ENCODE assay signal across 13 cellular contexts in genomic region chr15:27670481-27670880, GRCh38.
"Had no signal": no experiment of that assay in that cellular context is flagged by ENCODE, and none has a peak within 500 bp of the region (broad histone marks: within the 10 kb centered on the region; RNA-seq: fewer than 3 reads in every experiment).

No MANE protein-coding gene starts in this region.

- H3K9me3 ChIP-seq: esophagus squamous epithelium had no signal

- H3K4me3 ChIP-seq: cardiac muscle cell, esophagus squamous epithelium, left lung had no signal

- H3K27ac ChIP-seq: cardiac muscle cell, esophagus squamous epithelium, left lung had no signal

- H3K27ac Mint-ChIP-seq: activated CD8-positive, alpha-beta T cell treated with anti-CD3 and anti-CD28 coated beads, Interleukin-2, amount 10 ng/mL, durations not matched to agents 7 days and 5 days; memory B cell; natural killer cell treated with Interleukin-12 subunit alpha and Interleukin-12 subunit beta and Interleukin-15 and Interleukin-18, amount 100 ng/mL, for 72 hours; stimulated activated naive CD8-positive, alpha-beta T cell treated with anti-CD3 and anti-CD28 coated beads, Interleukin-15, amount 100 ng/mL, for 72 hours had no signal

- H3K4me1 ChIP-seq: esophagus squamous epithelium, left lung had no signal

- H3K4me1 Mint-ChIP-seq: memory B cell; stimulated activated naive CD8-positive, alpha-beta T cell treated with anti-CD3 and anti-CD28 coated beads, Interleukin-15, amount 100 ng/mL, for 72 hours had no signal

- H3K9me3 Mint-ChIP-seq: memory B cell; stimulated activated naive CD8-positive, alpha-beta T cell treated with anti-CD3 and anti-CD28 coated beads, Interleukin-15, amount 100 ng/mL, for 72 hours had no signal

- H3K27me3 ChIP-seq: cardiac muscle cell, esophagus squamous epithelium, left lung had no signal

- H3K36me3 Mint-ChIP-seq: memory B cell; natural killer cell treated with Interleukin-12 subunit alpha and Interleukin-12 subunit beta and Interleukin-15 and Interleukin-18, amount 100 ng/mL, for 72 hours had no signal

- H3K4me3 Mint-ChIP-seq: activated CD8-positive, alpha-beta T cell treated with anti-CD3 and anti-CD28 coated beads, Interleukin-2, amount 10 ng/mL, durations not matched to agents 7 days and 5 days; memory B cell; natural killer cell treated with Interleukin-12 subunit alpha and Interleukin-12 subunit beta and Interleukin-15 and Interleukin-18, amount 100 ng/mL, for 72 hours; stimulated activated naive CD8-positive, alpha-beta T cell treated with anti-CD3 and anti-CD28 coated beads, Interleukin-15, amount 100 ng/mL, for 72 hours had no signal

- H3K27me3 Mint-ChIP-seq: memory B cell; natural killer cell treated with Interleukin-12 subunit alpha and Interleukin-12 subunit beta and Interleukin-15 and Interleukin-18, amount 100 ng/mL, for 72 hours; stimulated activated naive CD8-positive, alpha-beta T cell treated with anti-CD3 and anti-CD28 coated beads, Interleukin-15, amount 100 ng/mL, for 72 hours had no signal

- DNase-seq: activated CD4-positive, alpha-beta T cell treated with anti-CD3 and anti-CD28 coated beads for 4 hours; activated CD8-positive, alpha-beta memory T cell treated with anti-CD3 and anti-CD28 coated beads, Interleukin-2, amount 50 U/mL, for 48 hours; activated CD8-positive, alpha-beta T cell treated with anti-CD3 and anti-CD28 coated beads, Interleukin-2, amount 10 ng/mL, durations not matched to agents 7 days and 5 days; activated naive CD4-positive, alpha-beta T cell; aorta; esophagus squamous epithelium; foreskin fibroblast; left lung; stimulated activated CD4-positive, alpha-beta T cell treated with anti-CD3 and anti-CD28 coated beads, Interleukin-4, amount 100 ng/mL, for 1 hour; stimulated activated naive CD8-positive, alpha-beta T cell treated with anti-CD3 and anti-CD28 coated beads, Interleukin-15, amount 100 ng/mL, for 72 hours had no signal

- ATAC-seq: activated CD8-positive, alpha-beta T cell treated with anti-CD3 and anti-CD28 coated beads, Interleukin-2, amount 10 ng/mL, durations not matched to agents 7 days and 5 days; left lung; natural killer cell treated with Interleukin-12 subunit alpha and Interleukin-12 subunit beta and Interleukin-15 and Interleukin-18, amount 100 ng/mL, for 72 hours; stimulated activated naive CD8-positive, alpha-beta T cell treated with anti-CD3 and anti-CD28 coated beads, Interleukin-15, amount 100 ng/mL, for 72 hours had no signal

- H3K36me3 ChIP-seq: cardiac muscle cell, esophagus squamous epithelium, left lung had no signal
